9 cellular contexts compared by ENCODE assay signal in the genomic region with DNA sequence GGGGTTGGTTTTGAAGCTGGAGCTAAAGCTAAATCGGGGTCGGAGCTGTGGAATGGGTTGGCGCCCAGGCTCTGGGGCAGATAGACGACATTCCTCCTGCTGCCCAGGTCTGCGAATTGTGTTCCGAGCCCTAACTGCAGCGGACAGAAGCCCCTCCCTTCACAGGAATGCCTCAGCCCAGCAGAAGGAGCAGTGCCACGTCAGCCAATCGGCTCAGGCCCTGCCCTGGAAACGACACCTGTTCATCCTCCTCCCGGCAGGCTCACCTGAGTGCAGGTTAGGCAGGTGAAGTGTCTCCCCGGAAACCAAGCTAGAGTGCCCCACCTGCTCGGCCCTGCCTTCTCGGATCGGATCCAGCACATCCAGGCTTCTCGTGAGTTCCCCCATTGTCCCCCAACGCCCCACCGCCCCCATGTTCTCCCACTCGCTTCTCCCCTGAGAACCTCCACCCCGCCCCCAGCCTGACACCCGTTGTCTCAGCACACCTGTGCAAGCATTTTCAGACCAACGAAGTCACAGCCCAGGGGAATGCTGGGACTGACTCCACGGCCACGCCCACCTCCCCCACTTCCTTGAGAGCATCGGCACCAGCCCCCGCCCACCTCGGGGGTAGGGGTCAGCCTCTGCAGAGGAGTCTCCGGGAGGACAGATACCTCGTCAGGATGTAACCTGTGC. TPM values are rescaled to one million over a fixed set of nuclear protein-coding genes. Genes with fewer than 3 reads are reported as not detected.
DNase-seq lines count a peak whose midpoint lies in the region; ATAC-seq, FAIRE-seq and TF ChIP-seq lines count a peak whose summit lies in the region.
"Had no signal": no experiment of that assay in that cellular context is flagged by ENCODE, and none has a peak within 500 bp of the region (broad histone marks: within the 10 kb centered on the region; RNA-seq: fewer than 3 reads in every experiment).

No MANE protein-coding gene starts in this region.

- BruUV-seq in K562 (replicated peaks; lab: Mats Ljungman, UMichigan) = no TSS peak
- BruUV-seq in HepG2 (replicated peaks; lab: Mats Ljungman, UMichigan) = no TSS peak

- in situ Hi-C loops in K562 (cut with MboI) (no loop called here), HepG2 (cut with HindIII; ENCODE audit: extremely low pct_ligation_motif_present, low pct_unique_long_range_greater_than_20kb) (no loop called here)

- TF ChIP-seq CTCF in K562 (IDR thresholded peaks at IDR 0.05 in 2 of 3, conservative IDR thresholded peaks at IDR 0.05 in 1 of 3; ENCODE audit: insufficient read depth in 2 of 3, low read depth in 1 of 3, low read length in 3 of 3) (no peak), HepG2 (CRISPR knock-in tag; IDR thresholded peaks at IDR 0.05) (no peak)

- no peaks in the 10 kb centered on the region for H3K9me1 ChIP-seq in K562 (ENCODE audit: control insufficient read depth, insufficient read depth, low read length)

- 2% methylated on average over 26 of the region's 29 CpGs for WGBS in K562 (ENCODE audit: insufficient coverage, low coverage, missing lambda C conversion rate)
- 53% methylated on average over 14 of the region's 29 CpGs for WGBS in HepG2 (ENCODE audit: low lambda C conversion rate)

- H3K4me2 ChIP-seq in K562 (ENCODE audit: insufficient read depth, low read length) = peak overlapping the region; percentile 80
- H3K4me2 ChIP-seq in HepG2 (ENCODE audit: low read depth, low read length) = peak overlapping the region; percentile 39; the same call in 1 of the 2 replicates

- TF ChIP-seq POLR2A in K562 (conservative IDR thresholded peaks at IDR 0.05) = no peak
- TF ChIP-seq POLR2A in HepG2 (IDR thresholded peaks at IDR 0.05; ENCODE audit: insufficient read depth in 1 of 2, low read depth in 2 of 2, low read length in 2 of 2) = no peak

- no peaks in the 10 kb centered on the region for H3K9me3 ChIP-seq in K562 (replicated peaks; ENCODE audit: control insufficient read depth, insufficient read depth, low read depth, low read length)
- H3K9me3 ChIP-seq in HepG2 (ENCODE audit: low read length) = no peaks in the 10 kb centered on the region

- CTCF ChIA-PET in K562 (lab: Yijun Ruan, JAX; ENCODE audit: low intra/inter-chr PET ratio) = no interaction called here
- CTCF ChIA-PET in HepG2 (lab: Yijun Ruan, JAX; ENCODE audit: low intra/inter-chr PET ratio, low total read pairs) = no interaction called here

- H3K9ac ChIP-seq in K562 (ENCODE audit: insufficient read depth in 1 of 2, low read depth in 2 of 2, low read length in 2 of 2) (peak overlapping the region; percentile 40 to 86; a peak in 3 of 4 replicates), HepG2 (ENCODE audit: insufficient read depth, low read depth, low read length) (no peak overlapping the region)

- no peaks in the 10 kb centered on the region for H3K36me3 ChIP-seq in K562 (ENCODE audit: control insufficient read depth, insufficient read depth, low read length)
- H3K36me3 ChIP-seq in HepG2 (replicated peaks in 1 of 2; ENCODE audit: control insufficient read depth in 1 of 2, insufficient read depth in 2 of 2, low read length in 2 of 2) = no peaks in the 10 kb centered on the region

- peaks cover 16 to 19% of the 10 kb centered on the region in 2 experiments; a peak in 4 of 5 replicates for H3K4me1 ChIP-seq in K562 (replicated peaks in 1 of 2; ENCODE audit: control insufficient read depth in 2 of 2, insufficient read depth in 2 of 2, low read length in 2 of 2)
- H3K4me1 ChIP-seq in HepG2 (ENCODE audit: insufficient read depth, low read length) = peaks cover 71% of the 10 kb centered on the region

- H2AFZ ChIP-seq in K562 (ENCODE audit: low read depth, low read length) (peak overlapping the region; percentile 75), HepG2 (ENCODE audit: low read length) (no peak overlapping the region)

- peak; percentile 66 for ATAC-seq in K562
- ATAC-seq in HepG2 = no peak
- ATAC-seq in HG03520 (IDR thresholded peaks at IDR 0.05; ENCODE audit: unreplicated experiment) = no peak

- H3K79me2 ChIP-seq in K562 (ENCODE audit: control insufficient read depth, insufficient read depth, low read length) (no peaks in the 10 kb centered on the region), HepG2 (ENCODE audit: insufficient read depth, low read length) (no peaks in the 10 kb centered on the region)

- H3K4me3 ChIP-seq in K562 (peak overlapping the region; percentile 27; the same call in 1 of the 2 replicates), HepG2 (replicated peaks in 1 of 3; ENCODE audit: insufficient read depth in 1 of 3, low read depth in 2 of 3, low read length in 3 of 3) (peak overlapping the region in 1 of 3 experiments; percentile 4; a peak in 1 of 6 replicates)

- TF ChIP-seq RAD21 in K562 (CRISPR knock-in tag; conservative IDR thresholded peaks at IDR 0.05 in 1 of 2, IDR thresholded peaks at IDR 0.05 in 1 of 2) (no peak), HepG2 (CRISPR knock-in tag; IDR thresholded peaks at IDR 0.05) (no peak)

- H4K20me1 ChIP-seq in K562 (replicated peaks; ENCODE audit: control insufficient read depth, insufficient read depth, low read length) (no peaks in the 10 kb centered on the region), HepG2 (ENCODE audit: insufficient read depth, low read length) (no peaks in the 10 kb centered on the region)

- H3K27me3 ChIP-seq in K562 (ENCODE audit: control insufficient read depth in 2 of 2, insufficient read depth in 2 of 2, low read length in 2 of 2) = peaks cover 38 to 72% of the 10 kb centered on the region in 2 experiments
- peaks cover 0 to 3% of the 10 kb centered on the region in 2 experiments; a peak in 1 of 5 replicates for H3K27me3 ChIP-seq in HepG2 (ENCODE audit: control insufficient read depth in 1 of 2, insufficient read depth in 2 of 2, low read length in 2 of 2)

- peak; percentile 26 for DNase-seq in stimulated activated CD4-positive, alpha-beta T cell treated with anti-CD3 and anti-CD28 coated beads, Interleukin-4, amount 100 ng/mL, for 1 hour
- DNase-seq in stimulated activated CD4-positive, alpha-beta T cell treated with anti-CD3 and anti-CD28 coated beads, Interleukin-1b, Interleukin-23, amount 100 ng/mL, for 48 hours = no peak
- DNase-seq in K562 (ENCODE audit: extremely low read depth in 1 of 4, low spot score in 3 of 4) = peak; percentile 61 to 86 (median 78)
- no peak for DNase-seq in HepG2 (ENCODE audit: low spot score)
- DNase-seq in urothelium cell line (ENCODE audit: low spot score) = no peak
- no peak for DNase-seq in NOMO-1 treated with DMSO at 0.1 percent for 48 hours (lab: John Stamatoyannopoulos, UW; ENCODE audit: unreplicated experiment)
- DNase-seq in midbrain (lab: John Stamatoyannopoulos, UW) = no peak

- intact Hi-C loops in K562 (cut with micrococcal nuclease) = no loop called here
- intact Hi-C loops in HepG2 (cut with micrococcal nuclease; ENCODE audit: unreplicated experiment) = no loop called here

- no peak for TF ChIP-seq EP300 in K562 (IDR thresholded peaks at IDR 0.05; ENCODE audit: low read length)
- TF ChIP-seq EP300 in HepG2 (IDR thresholded peaks at IDR 0.05; ENCODE audit: low read depth in 2 of 2, low read length in 2 of 2) = no peak
- TF ChIP-seq EP300 in HepG2 (CRISPR knock-in tag; IDR thresholded peaks at IDR 0.05; ENCODE audit: borderline replicate concordance) = no peak

- FAIRE-seq in K562 (lab: Jason Lieb, UNC) (peak; percentile 76), HepG2 (lab: Jason Lieb, UNC) (no peak), urothelium cell line (lab: Jason Lieb, UNC) (peak; percentile 30)
- FAIRE-seq: TTC549 had no signal

- no peak overlapping the region for H3K27ac ChIP-seq in K562 (ENCODE audit: extremely low read depth, low read depth, low read length)
- H3K27ac ChIP-seq in HepG2 (ENCODE audit: extremely low read length, insufficient read depth, low read length) = no peak overlapping the region

- POLR2A ChIA-PET in K562 (lab: Yijun Ruan, JAX) = interaction anchor here (0.6 to 0.8 kb wide), 2 partner anchors 40 to 47 kb away, joined by 3 read pairs; no protein-coding TSS in a partner anchor
- POLR2A ChIA-PET in HepG2 (lab: Yijun Ruan, JAX) = interaction anchor here (1.1 kb wide), 1 partner anchor 88 kb away, joined by 3 read pairs; the partner anchor contains the start of gene CDC20

RNA-seq across cellular contexts. Expression of gene TMEM125, which starts 0.8 kb away (rescaled TPM):
- 0.21 and 0.30 TPM in 2 replicates for total RNA-seq in K562 (2011; cell fraction: chromatin; rRNA removed; ENCODE audit: low replicate concordance)
- 0.33 and 0.53 TPM in 2 replicates for total RNA-seq in K562 (2011; cell fraction: nucleolus; rRNA removed)
- 0.37 and 0.76 TPM in 2 replicates for total RNA-seq in K562 (2011; cell fraction: nucleoplasm; rRNA removed)
- total RNA-seq in K562 (2014; rRNA removed) (not detected in 2 replicates), K562 (2014; rRNA removed; fragmentation: Illumina TruSeq; extraction: Trizol) (not detected in 2 replicates), K562 (2015; rRNA removed; fragmentation: Illumina TruSeq; extraction: Trizol) (not detected in 2 replicates), K562 (2021) (0.45 TPM in 1 of 2 replicates, not detected in the other), HepG2 (2016; rRNA removed; fragmentation: Illumina TruSeq; extraction: Trizol) (not detected in 2 replicates)
- polyA plus RNA-seq in K562 (2011; rRNA removed) (0.08 and 0.35 TPM in 2 replicates), K562 (2014; fragmentation: Illumina TruSeq; extraction: Trizol) (0.07 TPM in 1 of 2 replicates, not detected in the other), K562 (2014; fragmentation: Nextera tagmentation; extraction: Ambion mirVana) (not detected), K562 (2014; rRNA removed) (0.67 TPM in 1 of 2 replicates, not detected in the other), HepG2 (2011; rRNA removed) (0.03 TPM in 1 of 2 replicates, not detected in the other)
- polyA plus RNA-seq in K562 (2011; cell fraction: cytosol; rRNA removed) = 0.42 and 0.58 TPM in 2 replicates
- polyA plus RNA-seq in K562 (2011; cell fraction: nucleus; rRNA removed) = 1.0 and 1.2 TPM in 2 replicates
- 0.13 and 1.1 TPM in 2 replicates for polyA plus RNA-seq in K562 (2012)
- not detected in 2 replicates for polyA minus RNA-seq in K562 (2011; rRNA and poly(A)+ RNA removed)
- not detected in 2 replicates for polyA minus RNA-seq in K562 (2011; cell fraction: cytosol; rRNA and poly(A)+ RNA removed)
- polyA minus RNA-seq in K562 (2011; cell fraction: nucleus; rRNA and poly(A)+ RNA removed) = not detected in 2 replicates
- not detected in 2 replicates for total RNA-seq in HepG2 (2016; cell fraction: cytosol; rRNA removed; fragmentation: Illumina TruSeq; extraction: Trizol; ENCODE audit: low read depth)
- total RNA-seq in HepG2 (2016; cell fraction: insoluble cytoplasmic fraction; rRNA removed; fragmentation: Illumina TruSeq; extraction: Trizol) = not detected in 2 replicates
- not detected in 2 replicates for total RNA-seq in HepG2 (2016; cell fraction: membrane; rRNA removed; fragmentation: Illumina TruSeq; extraction: Trizol)
- total RNA-seq in HepG2 (2016; cell fraction: nucleus; rRNA removed; fragmentation: Illumina TruSeq; extraction: Trizol) = not detected in 2 replicates
- polyA plus RNA-seq in HepG2 (2011; cell fraction: cytosol; rRNA removed) = 0.08 TPM in 2 replicates
- polyA plus RNA-seq in HepG2 (2011; cell fraction: nucleus; rRNA removed) = 0.09 TPM in 1 of 2 replicates, not detected in the other
- polyA plus RNA-seq in HepG2 (2012) = 0.07 TPM in 1 of 2 replicates, not detected in the other
- not detected in 2 replicates for polyA plus RNA-seq in HepG2 (2016; cell fraction: cytosol; fragmentation: Illumina TruSeq; extraction: Trizol; ENCODE audit: low read depth)
- not detected in 2 replicates for polyA plus RNA-seq in HepG2 (2016; cell fraction: insoluble cytoplasmic fraction; fragmentation: Illumina TruSeq; extraction: Trizol; ENCODE audit: low read depth)
- polyA plus RNA-seq in HepG2 (2016; cell fraction: membrane; fragmentation: Illumina TruSeq; extraction: Trizol; ENCODE audit: low read depth) = not detected in 2 replicates
- polyA plus RNA-seq in HepG2 (2016; cell fraction: nucleus; fragmentation: Illumina TruSeq; extraction: Trizol; ENCODE audit: insufficient read depth, low read depth) = not detected in 2 replicates
- 0.22 TPM in 1 of 2 replicates, not detected in the other for polyA minus RNA-seq in HepG2 (2011; rRNA and poly(A)+ RNA removed; ENCODE audit: low replicate concordance)
- not detected in 2 replicates for polyA minus RNA-seq in HepG2 (2011; cell fraction: cytosol; rRNA and poly(A)+ RNA removed)
- polyA minus RNA-seq in HepG2 (2011; cell fraction: nucleus; rRNA and poly(A)+ RNA removed) = not detected in 2 replicates

RNA-seq across cellular contexts. Expression of gene C1orf210, which starts 14.8 kb away (rescaled TPM):
- not detected in 2 replicates for total RNA-seq in K562 (2011; cell fraction: chromatin; rRNA removed; ENCODE audit: low replicate concordance)
- not detected in 2 replicates for total RNA-seq in K562 (2011; cell fraction: nucleolus; rRNA removed)
- total RNA-seq in K562 (2011; cell fraction: nucleoplasm; rRNA removed) = not detected in 2 replicates
- not detected in 2 replicates for total RNA-seq in K562 (2014; rRNA removed)
- total RNA-seq in K562 (2014; rRNA removed; fragmentation: Illumina TruSeq; extraction: Trizol) = not detected in 2 replicates
- not detected in 2 replicates for total RNA-seq in K562 (2015; rRNA removed; fragmentation: Illumina TruSeq; extraction: Trizol)
- not detected in 2 replicates for total RNA-seq in K562 (2021)
- not detected in 2 replicates for polyA plus RNA-seq in K562 (2011; rRNA removed)
- not detected in 2 replicates for polyA plus RNA-seq in K562 (2011; cell fraction: cytosol; rRNA removed)
- polyA plus RNA-seq in K562 (2011; cell fraction: nucleus; rRNA removed) = not detected in 2 replicates
- polyA plus RNA-seq in K562 (2012) = 0.06 TPM in 1 of 2 replicates, not detected in the other
- polyA plus RNA-seq in K562 (2014; fragmentation: Illumina TruSeq; extraction: Trizol) = not detected in 2 replicates
- polyA plus RNA-seq in K562 (2014; fragmentation: Nextera tagmentation; extraction: Ambion mirVana) = not detected
- 0.21 TPM in 1 of 2 replicates, not detected in the other for polyA plus RNA-seq in K562 (2014; rRNA removed)
- not detected in 2 replicates for polyA minus RNA-seq in K562 (2011; rRNA and poly(A)+ RNA removed)
- polyA minus RNA-seq in K562 (2011; cell fraction: cytosol; rRNA and poly(A)+ RNA removed) = not detected in 2 replicates
- polyA minus RNA-seq in K562 (2011; cell fraction: nucleus; rRNA and poly(A)+ RNA removed) = not detected in 2 replicates
- total RNA-seq in HepG2 (2016; rRNA removed; fragmentation: Illumina TruSeq; extraction: Trizol) = 0.49 and 0.52 TPM in 2 replicates
- total RNA-seq in HepG2 (2016; cell fraction: cytosol; rRNA removed; fragmentation: Illumina TruSeq; extraction: Trizol; ENCODE audit: low read depth) = 0.44 TPM in 1 of 2 replicates, not detected in the other
- total RNA-seq in HepG2 (2016; cell fraction: insoluble cytoplasmic fraction; rRNA removed; fragmentation: Illumina TruSeq; extraction: Trizol) = 0.52 and 0.54 TPM in 2 replicates
- 0.45 and 0.71 TPM in 2 replicates for total RNA-seq in HepG2 (2016; cell fraction: membrane; rRNA removed; fragmentation: Illumina TruSeq; extraction: Trizol)
- total RNA-seq in HepG2 (2016; cell fraction: nucleus; rRNA removed; fragmentation: Illumina TruSeq; extraction: Trizol) = 0.87 TPM in 1 of 2 replicates, not detected in the other
- 5.1 and 7.1 TPM in 2 replicates for polyA plus RNA-seq in HepG2 (2011; rRNA removed)
- polyA plus RNA-seq in HepG2 (2011; cell fraction: cytosol; rRNA removed) = 4.7 and 8.4 TPM in 2 replicates
- 0.98 and 2.3 TPM in 2 replicates for polyA plus RNA-seq in HepG2 (2011; cell fraction: nucleus; rRNA removed)
- polyA plus RNA-seq in HepG2 (2012) = 4.4 and 6.7 TPM in 2 replicates
- 0.37 and 0.51 TPM in 2 replicates for polyA plus RNA-seq in HepG2 (2016; cell fraction: cytosol; fragmentation: Illumina TruSeq; extraction: Trizol; ENCODE audit: low read depth)
- polyA plus RNA-seq in HepG2 (2016; cell fraction: insoluble cytoplasmic fraction; fragmentation: Illumina TruSeq; extraction: Trizol; ENCODE audit: low read depth) = 0.97 and 1.6 TPM in 2 replicates
- 0.76 and 0.95 TPM in 2 replicates for polyA plus RNA-seq in HepG2 (2016; cell fraction: membrane; fragmentation: Illumina TruSeq; extraction: Trizol; ENCODE audit: low read depth)
- 0.73 and 0.75 TPM in 2 replicates for polyA plus RNA-seq in HepG2 (2016; cell fraction: nucleus; fragmentation: Illumina TruSeq; extraction: Trizol; ENCODE audit: insufficient read depth, low read depth)
- 2.2 TPM in 1 of 2 replicates, not detected in the other for polyA minus RNA-seq in HepG2 (2011; rRNA and poly(A)+ RNA removed; ENCODE audit: low replicate concordance)
- polyA minus RNA-seq in HepG2 (2011; cell fraction: cytosol; rRNA and poly(A)+ RNA removed) = 0.97 and 1.5 TPM in 2 replicates
- polyA minus RNA-seq in HepG2 (2011; cell fraction: nucleus; rRNA and poly(A)+ RNA removed) = 1.4 TPM in 1 of 2 replicates, not detected in the other

RNA-seq across cellular contexts. Expression of gene TIE1, which starts 30.2 kb away (rescaled TPM):
- 0.46 and 3.1 TPM in 2 replicates for total RNA-seq in K562 (2011; cell fraction: chromatin; rRNA removed; ENCODE audit: low replicate concordance)
- total RNA-seq in K562 (2011; cell fraction: nucleolus; rRNA removed) = 1.6 and 4.2 TPM in 2 replicates
- 0.81 and 2.3 TPM in 2 replicates for total RNA-seq in K562 (2011; cell fraction: nucleoplasm; rRNA removed)
- total RNA-seq in K562 (2014; rRNA removed) = 0.14 and 0.16 TPM in 2 replicates
- total RNA-seq in K562 (2014; rRNA removed; fragmentation: Illumina TruSeq; extraction: Trizol) = not detected in 2 replicates
- total RNA-seq in K562 (2015; rRNA removed; fragmentation: Illumina TruSeq; extraction: Trizol) = 0.04 TPM in 1 of 2 replicates, not detected in the other
- 0.20 and 0.31 TPM in 2 replicates for total RNA-seq in K562 (2021)
- 0.32 and 0.49 TPM in 2 replicates for polyA plus RNA-seq in K562 (2011; rRNA removed)
- polyA plus RNA-seq in K562 (2011; cell fraction: cytosol; rRNA removed) = 0.09 and 1.1 TPM in 2 replicates
- 0.59 and 3.8 TPM in 2 replicates for polyA plus RNA-seq in K562 (2011; cell fraction: nucleus; rRNA removed)
- 0.30 and 0.54 TPM in 2 replicates for polyA plus RNA-seq in K562 (2012)
- 0.07 and 0.17 TPM in 2 replicates for polyA plus RNA-seq in K562 (2014; fragmentation: Illumina TruSeq; extraction: Trizol)
- not detected for polyA plus RNA-seq in K562 (2014; fragmentation: Nextera tagmentation; extraction: Ambion mirVana)
- 0.08 and 0.66 TPM in 2 replicates for polyA plus RNA-seq in K562 (2014; rRNA removed)
- 1.2 TPM in 1 of 2 replicates, not detected in the other for polyA minus RNA-seq in K562 (2011; rRNA and poly(A)+ RNA removed)
- polyA minus RNA-seq in K562 (2011; cell fraction: cytosol; rRNA and poly(A)+ RNA removed) = 1.4 TPM in 1 of 2 replicates, not detected in the other
- polyA minus RNA-seq in K562 (2011; cell fraction: nucleus; rRNA and poly(A)+ RNA removed) = 0.67 and 0.94 TPM in 2 replicates
- 0.20 and 0.84 TPM in 2 replicates for total RNA-seq in HepG2 (2016; rRNA removed; fragmentation: Illumina TruSeq; extraction: Trizol)
- total RNA-seq in HepG2 (2016; cell fraction: cytosol; rRNA removed; fragmentation: Illumina TruSeq; extraction: Trizol; ENCODE audit: low read depth) = not detected in 2 replicates
- 0.30 and 0.76 TPM in 2 replicates for total RNA-seq in HepG2 (2016; cell fraction: insoluble cytoplasmic fraction; rRNA removed; fragmentation: Illumina TruSeq; extraction: Trizol)
- total RNA-seq in HepG2 (2016; cell fraction: membrane; rRNA removed; fragmentation: Illumina TruSeq; extraction: Trizol) = 0.10 and 0.19 TPM in 2 replicates
- total RNA-seq in HepG2 (2016; cell fraction: nucleus; rRNA removed; fragmentation: Illumina TruSeq; extraction: Trizol) = 1.3 TPM in 2 replicates
- 0.58 and 2.5 TPM in 2 replicates for polyA plus RNA-seq in HepG2 (2011; rRNA removed)
- polyA plus RNA-seq in HepG2 (2011; cell fraction: cytosol; rRNA removed) = 0.72 and 1.1 TPM in 2 replicates
- 2.4 and 4.2 TPM in 2 replicates for polyA plus RNA-seq in HepG2 (2011; cell fraction: nucleus; rRNA removed)
- polyA plus RNA-seq in HepG2 (2012) = 0.35 and 1.3 TPM in 2 replicates
- 0.09 and 0.11 TPM in 2 replicates for polyA plus RNA-seq in HepG2 (2016; cell fraction: cytosol; fragmentation: Illumina TruSeq; extraction: Trizol; ENCODE audit: low read depth)
- 0.36 and 0.49 TPM in 2 replicates for polyA plus RNA-seq in HepG2 (2016; cell fraction: insoluble cytoplasmic fraction; fragmentation: Illumina TruSeq; extraction: Trizol; ENCODE audit: low read depth)
- polyA plus RNA-seq in HepG2 (2016; cell fraction: membrane; fragmentation: Illumina TruSeq; extraction: Trizol; ENCODE audit: low read depth) = 0.06 and 0.20 TPM in 2 replicates
- 0.96 and 1.3 TPM in 2 replicates for polyA plus RNA-seq in HepG2 (2016; cell fraction: nucleus; fragmentation: Illumina TruSeq; extraction: Trizol; ENCODE audit: insufficient read depth, low read depth)
- polyA minus RNA-seq in HepG2 (2011; rRNA and poly(A)+ RNA removed; ENCODE audit: low replicate concordance) = 4.2 TPM in 1 of 2 replicates, not detected in the other
- 0.88 and 2.3 TPM in 2 replicates for polyA minus RNA-seq in HepG2 (2011; cell fraction: cytosol; rRNA and poly(A)+ RNA removed)
- polyA minus RNA-seq in HepG2 (2011; cell fraction: nucleus; rRNA and poly(A)+ RNA removed) = 0.75 and 0.77 TPM in 2 replicates

Comparison
In these comparisons a context has a peak if more than half of its experiments do, and no peak if none do; other contexts are left out.
1. DNase-seq: peak in stimulated activated CD4-positive, alpha-beta T cell treated with anti-CD3 and anti-CD28 coated beads, Interleukin-4, amount 100 ng/mL, for 1 hour (single experiment) and K562 (4 of 4); none in stimulated activated CD4-positive, alpha-beta T cell treated with anti-CD3 and anti-CD28 coated beads, Interleukin-1b, Interleukin-23, amount 100 ng/mL, for 48 hours (single experiment), HepG2 (single experiment), urothelium cell line (single experiment), NOMO-1 treated with DMSO at 0.1 percent for 48 hours (single experiment) and midbrain (single experiment).